Comparison of ENCODE assay signal across 23 cellular contexts in genomic region chr14:25094171-25094907, GRCh38. TPM values are rescaled to one million over a fixed set of nuclear protein-coding genes. Genes with fewer than 3 reads are reported as not detected.
"Had no signal": no experiment of that assay in that cellular context is flagged by ENCODE, and none has a peak within 500 bp of the region (broad histone marks: within the 10 kb centered on the region; RNA-seq: fewer than 3 reads in every experiment).

No MANE protein-coding gene starts in this region.

- H3K4me3 ChIP-seq: cardiac muscle cell, left lung, lung, ovary, prostate gland, right atrium auricular region, tibial artery had no signal

- H3K27ac Mint-ChIP-seq: activated CD4-positive, alpha-beta memory T cell treated with anti-CD3 and anti-CD28 coated beads for 36 hours; activated naive CD8-positive, alpha-beta T cell treated with anti-CD3 and anti-CD28 coated beads for 36 hours; immature natural killer cell; naive thymus-derived CD8-positive, alpha-beta T cell; stimulated activated effector memory CD8-positive, alpha-beta T cell treated with anti-CD3 and anti-CD28 coated beads, Interleukin-12 subunit alpha, Interleukin-12 subunit beta, amount 100 ng/mL, for 72 hours; stimulated activated naive CD8-positive, alpha-beta T cell treated with anti-CD3 and anti-CD28 coated beads, Interleukin-15, amount 100 ng/mL, for 72 hours had no signal

- H3K4me3 Mint-ChIP-seq: activated CD4-positive, alpha-beta memory T cell treated with anti-CD3 and anti-CD28 coated beads for 36 hours; activated naive CD8-positive, alpha-beta T cell treated with anti-CD3 and anti-CD28 coated beads for 36 hours; immature natural killer cell; naive thymus-derived CD8-positive, alpha-beta T cell; stimulated activated effector memory CD8-positive, alpha-beta T cell treated with anti-CD3 and anti-CD28 coated beads, Interleukin-12 subunit alpha, Interleukin-12 subunit beta, amount 100 ng/mL, for 72 hours; stimulated activated naive CD8-positive, alpha-beta T cell treated with anti-CD3 and anti-CD28 coated beads, Interleukin-15, amount 100 ng/mL, for 72 hours had no signal

- H3K4me1 ChIP-seq: left lung, prostate gland, right atrium auricular region had no signal

- H3K9me3 ChIP-seq: left lung, ovary, prostate gland, right atrium auricular region, tibial artery had no signal

- H3K36me3 Mint-ChIP-seq: activated CD4-positive, alpha-beta memory T cell treated with anti-CD3 and anti-CD28 coated beads for 36 hours; activated naive CD8-positive, alpha-beta T cell treated with anti-CD3 and anti-CD28 coated beads for 36 hours; immature natural killer cell; naive thymus-derived CD8-positive, alpha-beta T cell; stimulated activated effector memory CD8-positive, alpha-beta T cell treated with anti-CD3 and anti-CD28 coated beads, Interleukin-12 subunit alpha, Interleukin-12 subunit beta, amount 100 ng/mL, for 72 hours had no signal

- H3K9me3 Mint-ChIP-seq: activated CD4-positive, alpha-beta memory T cell treated with anti-CD3 and anti-CD28 coated beads for 36 hours; activated naive CD8-positive, alpha-beta T cell treated with anti-CD3 and anti-CD28 coated beads for 36 hours; stimulated activated effector memory CD8-positive, alpha-beta T cell treated with anti-CD3 and anti-CD28 coated beads, Interleukin-12 subunit alpha, Interleukin-12 subunit beta, amount 100 ng/mL, for 72 hours; stimulated activated naive CD8-positive, alpha-beta T cell treated with anti-CD3 and anti-CD28 coated beads, Interleukin-15, amount 100 ng/mL, for 72 hours had no signal

- H3K27ac ChIP-seq: cardiac muscle cell, epithelial cell of prostate, left lung, ovary, prostate gland, right atrium auricular region, tibial artery had no signal

- FAIRE-seq: urothelium cell line had no signal

- DNase-seq: activated CD4-positive, alpha-beta memory T cell treated with anti-CD3 and anti-CD28 coated beads for 36 hours; activated CD4-positive, alpha-beta T cell treated with anti-CD3 and anti-CD28 coated beads for 48 hours; activated naive CD4-positive, alpha-beta T cell treated with Interleukin-2 at 50 U/mL for 16 hours; activated naive CD8-positive, alpha-beta T cell treated with anti-CD3 and anti-CD28 coated beads for 36 hours; activated T-cell treated with anti-CD3 and anti-CD28 coated beads, Interleukin-2, amount 50 U/mL, for 48 hours; amygdala; immature natural killer cell; kidney glomerular epithelial cell; left lung; naive thymus-derived CD8-positive, alpha-beta T cell; ovary; stimulated activated CD4-positive, alpha-beta T cell treated with anti-CD3 and anti-CD28 coated beads, Interleukin-1b, Interleukin-23, amount 100 ng/mL, for 48 hours; stimulated activated naive CD8-positive, alpha-beta T cell treated with anti-CD3 and anti-CD28 coated beads, Interleukin-15, amount 100 ng/mL, for 72 hours; T-helper 9 cell; tibial artery had no signal

- ATAC-seq: left lung; naive thymus-derived CD8-positive, alpha-beta T cell; stimulated activated effector memory CD8-positive, alpha-beta T cell treated with anti-CD3 and anti-CD28 coated beads, Interleukin-12 subunit alpha, Interleukin-12 subunit beta, amount 100 ng/mL, for 72 hours; stimulated activated naive CD8-positive, alpha-beta T cell treated with anti-CD3 and anti-CD28 coated beads, Interleukin-15, amount 100 ng/mL, for 72 hours had no signal

- H3K27me3 ChIP-seq: cardiac muscle cell, left lung, ovary, right atrium auricular region had no signal

- H3K36me3 ChIP-seq: cardiac muscle cell, left lung, ovary, prostate gland, right atrium auricular region, tibial artery had no signal

- H3K4me1 Mint-ChIP-seq: activated naive CD8-positive, alpha-beta T cell treated with anti-CD3 and anti-CD28 coated beads for 36 hours; naive thymus-derived CD8-positive, alpha-beta T cell; stimulated activated effector memory CD8-positive, alpha-beta T cell treated with anti-CD3 and anti-CD28 coated beads, Interleukin-12 subunit alpha, Interleukin-12 subunit beta, amount 100 ng/mL, for 72 hours; stimulated activated naive CD8-positive, alpha-beta T cell treated with anti-CD3 and anti-CD28 coated beads, Interleukin-15, amount 100 ng/mL, for 72 hours had no signal

RNA-seq across cellular contexts. Expression of gene STXBP6, which starts 44.4 kb away (rescaled TPM):
- total RNA-seq: activated CD4-positive, alpha-beta memory T cell treated with anti-CD3 and anti-CD28 coated beads for 36 hours; activated naive CD8-positive, alpha-beta T cell treated with anti-CD3 and anti-CD28 coated beads for 36 hours; naive thymus-derived CD8-positive, alpha-beta T cell; T-helper 1 cell treated with Interleukin-12 subunit alpha and Interleukin-12 subunit beta and Interleukin-4 antibody, amounts not matched to agents 30 ng/mL and 1 ng/mL, for 36 hours had no signal
- polyA plus RNA-seq: immature natural killer cell had no signal
